In genomic region chr14:51087024-51087423, GRCh38 we compare ENCODE assay signal across 11 cellular contexts.
A peak's percentile ranks its signal among the peaks of the same experiment; 100 is the strongest.
DNase-seq lines count a peak whose midpoint lies in the region; ATAC-seq lines count a peak whose summit lies in the region.
"Had no signal": no experiment of that assay in that cellular context is flagged by ENCODE, and none has a peak within 500 bp of the region (broad histone marks: within the 10 kb centered on the region; RNA-seq: fewer than 3 reads in every experiment).

No MANE protein-coding gene starts in this region.

- ATAC-seq in GM19351 (IDR thresholded peaks at IDR 0.05; ENCODE audit: unreplicated experiment), result peak; percentile 38

- peaks cover 36% of the 10 kb centered on the region for H3K4me1 ChIP-seq in HAP-1

- H3K36me3 ChIP-seq in HAP-1 (replicated peaks), result no peaks in the 10 kb centered on the region; the same call in 1 of the 2 replicates

- peak; percentile 69 for DNase-seq in ACHN
- DNase-seq in NCI-H2196 (lab: John Stamatoyannopoulos, UW; ENCODE audit: unreplicated experiment), result peak; percentile 79
- DNase-seq in epithelial cell of prostate (ENCODE audit: low read depth, low spot score), result peak; percentile 50
- no peak for DNase-seq in midbrain (lab: John Stamatoyannopoulos, UW)
- DNase-seq in HAP-1 (ENCODE audit: low spot score in 2 of 2), result no peak
- DNase-seq in activated CD4-positive, alpha-beta T cell treated with anti-CD3 and anti-CD28 coated beads, Interleukin-2, amount 50 U/mL, for 48 hours, result no peak
- no peak for DNase-seq in Kasumi-1 (lab: John Stamatoyannopoulos, UW)
- DNase-seq: CD4-positive, CD25-positive, alpha-beta regulatory T cell; foreskin melanocyte; NCI-H1417 treated with DMSO at 0.1 percent for 48 hours had no signal

- H3K4me3 ChIP-seq in HAP-1, result no peak overlapping the region

- in situ Hi-C loops in ACHN (cut with HindIII; ENCODE audit: low pct_ligation_motif_present, low pct_unique_long_range_greater_than_20kb, low sequenced_read_pairs), result no loop called here
- in situ Hi-C loops in HAP-1 (cut with MboI; ENCODE audit: low sequenced_read_pairs), result no loop called here

- no peaks in the 10 kb centered on the region for H3K27me3 ChIP-seq in HAP-1 (ENCODE audit: low read depth)

- H3K9me3 ChIP-seq in HAP-1, result no peaks in the 10 kb centered on the region

- no peak overlapping the region for H3K27ac ChIP-seq in epithelial cell of prostate

Comparison
In these comparisons a context has a peak if more than half of its experiments do, and no peak if none do; other contexts are left out.
1. DNase-seq: peak in ACHN (single experiment), NCI-H2196 (single experiment) and epithelial cell of prostate (single experiment); none in midbrain (single experiment), HAP-1 (0 of 2), activated CD4-positive, alpha-beta T cell treated with anti-CD3 and anti-CD28 coated beads, Interleukin-2, amount 50 U/mL, for 48 hours (0 of 2) and Kasumi-1 (0 of 2).